Comparison of ENCODE assay signal across 1 cellular context in genomic region chr19:33434886-33435705, GRCh38.
A peak's percentile ranks its signal among the peaks of the same experiment; 100 is the strongest.
TF ChIP-seq lines count a peak whose summit lies in the region.

No MANE protein-coding gene starts in this region.

TF ChIP-seq in HEK293, 187 proteins besides CTCF, POLR2A, EP300 and RAD21 (continued from another document and continues in another):
- TF ChIP-seq ZBTB44 (tag by site-specific recombination; IDR thresholded peaks at IDR 0.05) (no peak), ZNF10 (tag by site-specific recombination; IDR thresholded peaks at IDR 0.05) (no peak), TRIM28 (IDR thresholded peaks at IDR 0.05; ENCODE audit: borderline replicate concordance, low read length) (no peak), ZIC2 (tag by site-specific recombination; IDR thresholded peaks at IDR 0.05) (peak; percentile 69), HIC1 (tag by site-specific recombination; IDR thresholded peaks at IDR 0.05) (peak; percentile 39; the same call in 1 of the 2 replicates), ZNF26 (tag by site-specific recombination; IDR thresholded peaks at IDR 0.05) (no peak), GLI4 (tag by site-specific recombination; IDR thresholded peaks at IDR 0.05) (no peak), ZNF362 (tag by site-specific recombination; IDR thresholded peaks at IDR 0.05) (no peak), ZNF747 (tag by site-specific recombination; IDR thresholded peaks at IDR 0.05) (no peak), ZBTB20 (tag by site-specific recombination; IDR thresholded peaks at IDR 0.05) (peak; percentile 49; the same call in 1 of the 2 replicates), SCRT1 (tag by site-specific recombination; IDR thresholded peaks at IDR 0.05; ENCODE audit: borderline replicate concordance) (no peak), ZNF391 (tag by site-specific recombination; IDR thresholded peaks at IDR 0.05; ENCODE audit: borderline replicate concordance, low read depth) (no peak), ZEB2 (tag by site-specific recombination; IDR thresholded peaks at IDR 0.05) (peak; percentile 51; the same call in 1 of the 2 replicates), YY1 (tag by site-specific recombination; IDR thresholded peaks at IDR 0.05) (no peak), ZNF473 (tag by site-specific recombination; IDR thresholded peaks at IDR 0.05) (no peak), ZNF140 (tag by site-specific recombination; IDR thresholded peaks at IDR 0.05) (no peak), KLF7 (tag by site-specific recombination; IDR thresholded peaks at IDR 0.05; ENCODE audit: borderline replicate concordance) (no peak), ZNF335 (tag by site-specific recombination; conservative IDR thresholded peaks at IDR 0.05) (no peak; the same call in 1 of the 2 replicates), PRDM6 (tag by site-specific recombination; IDR thresholded peaks at IDR 0.05) (no peak), ZNF544 (tag by site-specific recombination; IDR thresholded peaks at IDR 0.05) (no peak), ZNF600 (tag by site-specific recombination; IDR thresholded peaks at IDR 0.05) (peak; percentile 32; the same call in 1 of the 2 replicates), SALL2 (tag by site-specific recombination; IDR thresholded peaks at IDR 0.05; ENCODE audit: borderline replicate concordance) (no peak), ZBTB48 (tag by site-specific recombination; IDR thresholded peaks at IDR 0.05) (0 out of 2 replicates have a peak, but pooled peaks have one; percentile 4), ZFP37 (tag by site-specific recombination; IDR thresholded peaks at IDR 0.05) (no peak), ZNF645 (tag by site-specific recombination; IDR thresholded peaks at IDR 0.05) (no peak), SCRT2 (tag by site-specific recombination; IDR thresholded peaks at IDR 0.05) (no peak), ZNF146 (tag by site-specific recombination; IDR thresholded peaks at IDR 0.05) (no peak), ZNF530 (tag by site-specific recombination; IDR thresholded peaks at IDR 0.05; ENCODE audit: low read depth) (no peak), ZNF692 (tag by site-specific recombination; IDR thresholded peaks at IDR 0.05) (no peak), ZNF311 (tag by site-specific recombination; IDR thresholded peaks at IDR 0.05; ENCODE audit: borderline replicate concordance) (no peak), ZNF837 (tag by site-specific recombination; IDR thresholded peaks at IDR 0.05) (no peak), ZNF248 (tag by site-specific recombination; IDR thresholded peaks at IDR 0.05) (no peak), ZBTB49 (tag by site-specific recombination; IDR thresholded peaks at IDR 0.05; ENCODE audit: low read depth) (no peak), BCL6B (tag by site-specific recombination; IDR thresholded peaks at IDR 0.05) (no peak), ZSCAN18 (tag by site-specific recombination; IDR thresholded peaks at IDR 0.05) (no peak), ZBTB10 (tag by site-specific recombination; IDR thresholded peaks at IDR 0.05) (no peak; the same call in 1 of the 2 replicates), ZNF560 (tag by site-specific recombination; IDR thresholded peaks at IDR 0.05; ENCODE audit: borderline replicate concordance) (no peak), SP3 (tag by site-specific recombination; IDR thresholded peaks at IDR 0.05) (no peak), ZNF776 (tag by site-specific recombination; IDR thresholded peaks at IDR 0.05; ENCODE audit: borderline replicate concordance) (no peak)
